Comparison of ENCODE assay signal across 8 cellular contexts in genomic region chr19:30719189-30719990, GRCh38.
A peak's percentile ranks its signal among the peaks of the same experiment; 100 is the strongest.
DNase-seq lines count a peak whose midpoint lies in the region; ATAC-seq and TF ChIP-seq lines count a peak whose summit lies in the region.

No MANE protein-coding gene starts in this region.

- peak overlapping the region; percentile 30 to 90 (median 83) for H3K27ac ChIP-seq in heart right ventricle
- H3K27ac ChIP-seq in ovary = peak overlapping the region; percentile 62 to 82

- H3K36me3 Mint-ChIP-seq in activated T-helper 17 cell treated with anti-CD3 and anti-CD28 coated beads, Interleukin-2, amount 50 U/mL, for 72 hours (ENCODE audit: low read depth) = no peaks in the 10 kb centered on the region

- TF ChIP-seq EP300 in ovary (IDR thresholded peaks at IDR 0.05) = no peak

- peak overlapping the region; percentile 58 for H3K4me3 Mint-ChIP-seq in activated T-helper 17 cell treated with anti-CD3 and anti-CD28 coated beads, Interleukin-2, amount 50 U/mL, for 72 hours

- 1 to 2% methylated on average over 52 to 54 of the region's 54 CpGs for WGBS in heart right ventricle, 2 donors
- WGBS in ovary, 3 donors = 0 to 1% (median 0%) methylated on average over 27 to 54 of the region's 54 CpGs

- H3K9me3 ChIP-seq in heart right ventricle = no peaks in the 10 kb centered on the region
- H3K9me3 ChIP-seq in ovary = no peaks in the 10 kb centered on the region

- peak; percentile 34 for ATAC-seq in activated T-helper 17 cell treated with anti-CD3 and anti-CD28 coated beads, Interleukin-2, amount 50 U/mL, for 72 hours (replicated peaks)
- ATAC-seq in heart right ventricle (peak; percentile 94 to 97 (median 96)), HG03175 (IDR thresholded peaks at IDR 0.05; ENCODE audit: unreplicated experiment) (no peak)

- H3K4me1 ChIP-seq in heart right ventricle (peaks cover 3 to 20% (median 14%) of the 10 kb centered on the region in 9 donors), ovary (ENCODE audit: insufficient read depth) (no peaks in the 10 kb centered on the region)

- H3K27me3 Mint-ChIP-seq in activated T-helper 17 cell treated with anti-CD3 and anti-CD28 coated beads, Interleukin-2, amount 50 U/mL, for 72 hours = peaks cover 21% of the 10 kb centered on the region

- TF ChIP-seq POLR2A in ovary (IDR thresholded peaks at IDR 0.05) = no peak

- H3K27ac Mint-ChIP-seq in activated T-helper 17 cell treated with anti-CD3 and anti-CD28 coated beads, Interleukin-2, amount 50 U/mL, for 72 hours = no peak overlapping the region

- intact Hi-C loops in heart right ventricle (cut with DNase I) = no loop called here
- intact Hi-C loops in ovary (cut with DNase I) = no loop called here

- H3K4me1 Mint-ChIP-seq in activated T-helper 17 cell treated with anti-CD3 and anti-CD28 coated beads, Interleukin-2, amount 50 U/mL, for 72 hours = no peaks in the 10 kb centered on the region

- DNase-seq in C1 segment of cervical spinal cord (lab: John Stamatoyannopoulos, UW) (peak in 9 of 14 donors; percentile 2 to 55 (median 23)), HEK293T (ENCODE audit: extremely low spot score) (peak; percentile 54), heart right ventricle (peak; percentile 74 to 84), ovary (peak; percentile 65 to 86 (median 80)), NCI-H1417 (lab: John Stamatoyannopoulos, UW) (no peak), HK-2 (ENCODE audit: unreplicated experiment) (no peak)

- POLR2A ChIA-PET in HEK293T (lab: Yijun Ruan, JAX) = interaction anchor here (0.6 to 0.9 kb wide), 2 partner anchors 9 to 1037 kb away, joined by 3 read pairs; no protein-coding TSS in a partner anchor

- H3K4me3 ChIP-seq in heart right ventricle = peak overlapping the region; percentile 34 to 74 (median 60)
- peak overlapping the region; percentile 58 for H3K4me3 ChIP-seq in ovary

- CTCF ChIA-PET in HEK293T (lab: Yijun Ruan, JAX) = interaction anchor here (1.1 kb wide), 1 partner anchor 9 kb away, joined by 5 read pairs; no protein-coding TSS in a partner anchor

- peaks cover 0 to 9% (median 0%) of the 10 kb centered on the region in 7 donors for H3K27me3 ChIP-seq in heart right ventricle
- H3K27me3 ChIP-seq in ovary = no peaks in the 10 kb centered on the region

- no peaks in the 10 kb centered on the region for H3K36me3 ChIP-seq in heart right ventricle
- H3K36me3 ChIP-seq in ovary = no peaks in the 10 kb centered on the region

- TF ChIP-seq CTCF in heart right ventricle (IDR thresholded peaks at IDR 0.05) (peak in 3 of 9 donors; percentile 8 to 53 (median 32)), ovary (IDR thresholded peaks at IDR 0.05) (no peak)

- H3K9me3 Mint-ChIP-seq in activated T-helper 17 cell treated with anti-CD3 and anti-CD28 coated beads, Interleukin-2, amount 50 U/mL, for 72 hours = no peaks in the 10 kb centered on the region

TF ChIP-seq in HEK293T, 16 proteins besides CTCF, POLR2A, EP300 and RAD21:
- TF ChIP-seq HDGF (IDR thresholded peaks at IDR 0.05; ENCODE audit: borderline replicate concordance) (no peak), FOXM1 (IDR thresholded peaks at IDR 0.05; ENCODE audit: borderline replicate concordance) (no peak), SUZ12 (IDR thresholded peaks at IDR 0.05) (no peak), ELF4 (IDR thresholded peaks at IDR 0.05) (no peak), BHLHE40 (IDR thresholded peaks at IDR 0.05; ENCODE audit: borderline replicate concordance) (no peak)

Comparison
In these comparisons a context has a peak if more than half of its experiments do, and no peak if none do; other contexts are left out.
1. DNase-seq: peak in C1 segment of cervical spinal cord (9 of 14), HEK293T (single experiment), heart right ventricle (2 of 2) and ovary (5 of 5); none in NCI-H1417 (0 of 3) and HK-2 (single experiment).